In the genomic region with DNA sequence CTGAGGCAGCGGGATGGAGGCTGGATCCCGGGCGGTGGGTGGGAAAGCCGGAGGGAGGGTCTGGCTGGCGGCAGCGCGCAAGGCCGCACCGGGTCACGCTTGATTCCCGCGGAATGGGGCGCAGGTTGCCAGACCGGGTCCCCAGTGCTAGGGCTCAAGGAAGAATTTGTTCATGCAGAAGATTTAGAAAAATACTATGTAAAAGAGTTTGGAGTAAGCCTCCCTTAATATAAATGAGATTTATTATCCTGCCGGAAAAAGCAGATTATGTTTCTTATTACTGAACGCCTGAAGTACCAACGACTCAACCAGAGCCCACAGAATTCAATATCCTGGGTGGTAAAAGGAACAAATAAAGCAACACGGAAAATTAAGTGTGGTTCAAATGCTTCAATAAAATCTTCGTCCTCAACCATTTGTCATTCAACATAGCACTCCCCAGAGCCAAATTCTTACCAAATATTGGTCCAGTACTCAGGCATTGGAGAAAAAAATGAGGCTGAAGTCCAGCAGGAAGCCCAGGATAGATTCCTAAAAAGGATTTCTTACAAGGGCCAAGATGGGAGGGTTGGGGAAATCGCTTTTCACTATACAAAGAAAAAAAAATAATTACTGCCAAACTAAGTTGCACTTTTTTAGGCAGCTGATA, we compare ENCODE assay signal across 8 cellular contexts. TPM values are rescaled to one million over a fixed set of nuclear protein-coding genes. Genes with fewer than 3 reads are reported as not detected.
DNase-seq lines count a peak whose midpoint lies in the region; ATAC-seq, FAIRE-seq and TF ChIP-seq lines count a peak whose summit lies in the region.

No MANE protein-coding gene starts in this region.

- H3K4me3 ChIP-seq in keratinocyte (ENCODE audit: control insufficient read depth in 2 of 3, extremely low read depth in 1 of 3, insufficient read depth in 2 of 3, low read depth in 1 of 3, low read length in 3 of 3) (peak overlapping the region; percentile 76 to 84 (median 76)), testis (peak overlapping the region; percentile 76 to 82)

- no peaks in the 10 kb centered on the region for H3K9me1 ChIP-seq in keratinocyte (ENCODE audit: control insufficient read depth, extremely low read depth, insufficient read depth, low read length)

- H3K9ac ChIP-seq in keratinocyte (ENCODE audit: control insufficient read depth, extremely low read depth, insufficient read depth, low read length) = peak overlapping the region; percentile 84

- H3K4me1 Mint-ChIP-seq in activated naive CD8-positive, alpha-beta T cell treated with anti-CD3 and anti-CD28 coated beads, Interleukin-2, amount 10 ng/mL, durations not matched to agents 7 days and 5 days = peaks cover 7% of the 10 kb centered on the region

- 0 to 2% methylated on average over 15 to 20 of the region's 20 CpGs for WGBS in testis, 2 donors

- no peaks in the 10 kb centered on the region for H3K79me2 ChIP-seq in keratinocyte (ENCODE audit: control insufficient read depth, insufficient read depth, low read length)

- H3K4me2 ChIP-seq in keratinocyte (ENCODE audit: control insufficient read depth, extremely low read depth, insufficient read depth, low read depth, low read length) = peak overlapping the region; percentile 82

- intact Hi-C loops in testis (cut with DNase I; ENCODE audit: low total_unique reads) = no loop called here

- H3K36me3 ChIP-seq in keratinocyte (ENCODE audit: control insufficient read depth in 2 of 2, extremely low read depth in 1 of 2, insufficient read depth in 2 of 2, low read length in 2 of 2) = no peaks in the 10 kb centered on the region
- H3K36me3 ChIP-seq in testis (ENCODE audit: low read depth, missing control alignments) = no peaks in the 10 kb centered on the region

- peak overlapping the region; percentile 100 for H3K27ac Mint-ChIP-seq in activated naive CD8-positive, alpha-beta T cell treated with anti-CD3 and anti-CD28 coated beads, Interleukin-2, amount 10 ng/mL, durations not matched to agents 7 days and 5 days

- dilution Hi-C loops in keratinocyte (cut with MboI; ENCODE audit: extremely low pct_ligation_motif_present, low sequenced_read_pairs) = no loop called here

- no peaks in the 10 kb centered on the region for H3K27me3 Mint-ChIP-seq in activated naive CD8-positive, alpha-beta T cell treated with anti-CD3 and anti-CD28 coated beads, Interleukin-2, amount 10 ng/mL, durations not matched to agents 7 days and 5 days

- TF ChIP-seq CTCF in keratinocyte (optimal IDR thresholded peaks at IDR 0.05 in 1 of 3, IDR thresholded peaks at IDR 0.05 in 1 of 3, conservative IDR thresholded peaks at IDR 0.05 in 1 of 3; ENCODE audit: extremely low read depth in 1 of 3, insufficient read depth in 2 of 3, low read length in 3 of 3) (no peak), testis (IDR thresholded peaks at IDR 0.05) (no peak)

- H3K36me3 Mint-ChIP-seq in activated naive CD8-positive, alpha-beta T cell treated with anti-CD3 and anti-CD28 coated beads, Interleukin-2, amount 10 ng/mL, durations not matched to agents 7 days and 5 days = peaks cover 9% of the 10 kb centered on the region

- H3K4me3 Mint-ChIP-seq in activated naive CD8-positive, alpha-beta T cell treated with anti-CD3 and anti-CD28 coated beads, Interleukin-2, amount 10 ng/mL, durations not matched to agents 7 days and 5 days = peak overlapping the region; percentile 99

- no peaks in the 10 kb centered on the region for H3K27me3 ChIP-seq in keratinocyte (ENCODE audit: control insufficient read depth, extremely low read depth, insufficient read depth, low read length)
- H3K27me3 ChIP-seq in testis = no peaks in the 10 kb centered on the region

- DNase-seq in NCI-H2107 treated with DMSO at 0.1 percent for 48 hours (lab: John Stamatoyannopoulos, UW; ENCODE audit: unreplicated experiment) = peak; percentile 29
- no peak for DNase-seq in NCI-H2107 (lab: John Stamatoyannopoulos, UW)
- DNase-seq in activated naive CD8-positive, alpha-beta T cell treated with anti-CD3 and anti-CD28 coated beads, Interleukin-2, amount 10 ng/mL, durations not matched to agents 7 days and 5 days = no peak
- DNase-seq in keratinocyte (ENCODE audit: low read depth, low spot score) = no peak
- no peak for DNase-seq in testis
- no peak for DNase-seq in stimulated activated CD4-positive, alpha-beta T cell treated with anti-CD3 and anti-CD28 coated beads, Interleukin-1b, Interleukin-23, amount 100 ng/mL, for 48 hours
- DNase-seq in foreskin melanocyte = no peak

- no peaks in the 10 kb centered on the region for H3K9me3 ChIP-seq in keratinocyte (ENCODE audit: control insufficient read depth, low read depth, low read length)
- no peaks in the 10 kb centered on the region for H3K9me3 ChIP-seq in testis

- TF ChIP-seq POLR2A in testis (IDR thresholded peaks at IDR 0.05) = no peak

- H3K27ac ChIP-seq in keratinocyte (ENCODE audit: control insufficient read depth, insufficient read depth, low read length) = peak overlapping the region; percentile 69
- H3K27ac ChIP-seq in testis = peak overlapping the region; percentile 98 to 99

- H3K4me1 ChIP-seq in keratinocyte (ENCODE audit: control insufficient read depth, extremely low read depth, insufficient read depth, low read length) = peaks cover 6% of the 10 kb centered on the region
- H3K4me1 ChIP-seq in testis = peaks cover 17% of the 10 kb centered on the region

- no peaks in the 10 kb centered on the region for H3K9me3 Mint-ChIP-seq in activated naive CD8-positive, alpha-beta T cell treated with anti-CD3 and anti-CD28 coated beads, Interleukin-2, amount 10 ng/mL, durations not matched to agents 7 days and 5 days

- H4K20me1 ChIP-seq in keratinocyte (ENCODE audit: control insufficient read depth, extremely low read depth, insufficient read depth, low read length) = no peaks in the 10 kb centered on the region

- peak; percentile 7 for ATAC-seq in HG03432 (IDR thresholded peaks at IDR 0.05; ENCODE audit: unreplicated experiment)
- ATAC-seq in activated naive CD8-positive, alpha-beta T cell treated with anti-CD3 and anti-CD28 coated beads, Interleukin-2, amount 10 ng/mL, durations not matched to agents 7 days and 5 days (ENCODE audit: low read depth) = no peak

- H2AFZ ChIP-seq in keratinocyte (ENCODE audit: control insufficient read depth, low read length) = peak overlapping the region; percentile 88

- POLR2A ChIA-PET in activated naive CD8-positive, alpha-beta T cell treated with anti-CD3 and anti-CD28 coated beads, Interleukin-2, amount 10 ng/mL, durations not matched to agents 7 days and 5 days (lab: Charles Lee) = interaction anchor here (4.0 kb wide), 1 partner anchor 16 kb away, joined by 79 read pairs; no protein-coding TSS in a partner anchor

- no peak for FAIRE-seq in keratinocyte (lab: Jason Lieb, UNC)

RNA-seq across cellular contexts. Expression of a gene that starts 1.2 kb away (rescaled TPM):
- total RNA-seq in activated naive CD8-positive, alpha-beta T cell treated with anti-CD3 and anti-CD28 coated beads, Interleukin-2, amount 10 ng/mL, durations not matched to agents 7 days and 5 days = 10 to 100 TPM; 27.4 to 31.3 TPM
- polyA plus RNA-seq in keratinocyte (0.32 to 0.52 TPM (median 0.35 TPM) in 3 replicates), testis (ENCODE audit: insufficient read depth, low read depth, low replicate concordance) (36.8 TPM)
- 1.9 TPM for polyA plus RNA-seq in keratinocyte (2011; ENCODE audit: low read depth)
- 0.18 and 0.29 TPM in 2 replicates for polyA plus RNA-seq in keratinocyte (2011; cell fraction: cytosol; rRNA removed)
- polyA plus RNA-seq in keratinocyte (2011; cell fraction: nucleus; rRNA removed) = 1.9 and 2.2 TPM in 2 replicates
- 0.17 and 1.8 TPM in 2 replicates for polyA plus RNA-seq in keratinocyte (2012; ENCODE audit: low replicate concordance)
- polyA minus RNA-seq in keratinocyte = 2.6 to 12.1 TPM (median 9.7 TPM) in 3 replicates
- polyA minus RNA-seq in keratinocyte (2011; cell fraction: cytosol; rRNA and poly(A)+ RNA removed) = 4.4 TPM
- polyA minus RNA-seq in keratinocyte (2011; cell fraction: nucleus; rRNA and poly(A)+ RNA removed) = 10.9 and 24.0 TPM in 2 replicates
- total RNA-seq in testis = 100 to 1,000 TPM; 126 to 179 TPM
